In genomic region chr9:41042111-41042510, GRCh38 we compare ENCODE assay signal across 7 cellular contexts.
DNase-seq lines count a peak whose midpoint lies in the region; ATAC-seq, FAIRE-seq and TF ChIP-seq lines count a peak whose summit lies in the region.
"Not testable (repeated sequence)": the region's sequence is repeated elsewhere in the genome, so short reads cannot be mapped to it uniquely, and the experiment has no call there.

No MANE protein-coding gene starts in this region.

- not testable (repeated sequence) for H3K18ac ChIP-seq in IMR-90 (ENCODE audit: low read depth, low read length)

- H3K79me1 ChIP-seq in IMR-90 (ENCODE audit: low read depth in 1 of 2, low read length in 2 of 2): not testable (repeated sequence)

- H3K56ac ChIP-seq in IMR-90 (ENCODE audit: extremely low read depth, insufficient read depth, low read length): not testable (repeated sequence)

- not testable (repeated sequence) for H3K27ac ChIP-seq in A549; IMR-90 (ENCODE audit: insufficient read depth, low read length); K562 (ENCODE audit: extremely low read depth, low read depth, low read length); mammary epithelial cell (ENCODE audit: insufficient read depth, low read depth, low read length)
- peak overlapping the region; percentile 55 for H3K27ac ChIP-seq in PC-3 (ENCODE audit: low read length)

- not testable (repeated sequence) for H2AK5ac ChIP-seq in IMR-90 (ENCODE audit: low read depth, low read length)

- TF ChIP-seq CTCF in A549 (IDR thresholded peaks at IDR 0.05); IMR-90 (conservative IDR thresholded peaks at IDR 0.05; ENCODE audit: low read depth, low read length); PC-3 (conservative IDR thresholded peaks at IDR 0.05; ENCODE audit: low read depth, low read length); K562 (IDR thresholded peaks at IDR 0.05 in 2 of 3, conservative IDR thresholded peaks at IDR 0.05 in 1 of 3; ENCODE audit: insufficient read depth in 2 of 3, low read depth in 1 of 3, low read length in 3 of 3); mammary epithelial cell (conservative IDR thresholded peaks at IDR 0.05 in 1 of 2, IDR thresholded peaks at IDR 0.05 in 1 of 2; ENCODE audit: extremely low read depth in 1 of 2, insufficient read depth in 1 of 2, low read depth in 1 of 2, low read length in 2 of 2); epithelial cell of esophagus (IDR thresholded peaks at IDR 0.05; ENCODE audit: insufficient read depth, low read depth, low read length, missing control alignments): not testable (repeated sequence)

- POLR2A ChIA-PET in A549 (lab: Yijun Ruan, JAX); IMR-90 (lab: Charles Lee; ENCODE audit: unreplicated experiment); PC-3 (lab: Charles Lee; ENCODE audit: unreplicated experiment); K562 (lab: Yijun Ruan, JAX): not testable (repeated sequence)

- not testable (repeated sequence) for H3K27me3 ChIP-seq in IMR-90 (ENCODE audit: control insufficient read depth, insufficient read depth, low read length); PC-3 (ENCODE audit: low read length); K562 (ENCODE audit: control insufficient read depth in 2 of 2, insufficient read depth in 2 of 2, low read length in 2 of 2); mammary epithelial cell (ENCODE audit: insufficient read depth, low read length)

- not testable (repeated sequence) for H3K4ac ChIP-seq in IMR-90 (ENCODE audit: low read depth, low read length)

- not testable (repeated sequence) for H3K14ac ChIP-seq in IMR-90 (replicated peaks; ENCODE audit: low read depth, low read length)

- not testable (repeated sequence) for H3K9me1 ChIP-seq in IMR-90 (ENCODE audit: insufficient read depth, low read length); K562 (ENCODE audit: control insufficient read depth, insufficient read depth, low read length)

- not testable (repeated sequence) for H4K20me1 ChIP-seq in IMR-90 (ENCODE audit: insufficient read depth, low read length); PC-3 (ENCODE audit: low read length); K562 (replicated peaks; ENCODE audit: control insufficient read depth, insufficient read depth, low read length); mammary epithelial cell (ENCODE audit: insufficient read depth, low read length)

- H3K23ac ChIP-seq in IMR-90 (ENCODE audit: low read depth, low read length): not testable (repeated sequence)

- not testable (repeated sequence) for H3K36me3 ChIP-seq in IMR-90 (ENCODE audit: control insufficient read depth, insufficient read depth, low read length); K562 (ENCODE audit: control insufficient read depth, insufficient read depth, low read length); mammary epithelial cell (ENCODE audit: insufficient read depth, low read length)
- H3K36me3 ChIP-seq in PC-3 (ENCODE audit: low read depth, low read length): peaks cover 47% of the 10 kb centered on the region

- H2BK5ac ChIP-seq in IMR-90 (ENCODE audit: low read depth, low read length, poor library complexity, severe bottlenecking): peak overlapping the region; percentile 79

- H4K5ac ChIP-seq in IMR-90 (ENCODE audit: low read depth, low read length): not testable (repeated sequence)

- not testable (repeated sequence) for H4K91ac ChIP-seq in IMR-90 (ENCODE audit: insufficient read depth, low read depth, low read length)

- H2AFZ ChIP-seq in IMR-90 (replicated peaks; ENCODE audit: low read length, poor library complexity); PC-3 (ENCODE audit: low read length); K562 (ENCODE audit: low read depth, low read length); mammary epithelial cell (ENCODE audit: low read depth, low read length): not testable (repeated sequence)

- not testable (repeated sequence) for H3K4me3 ChIP-seq in A549; IMR-90 (ENCODE audit: insufficient read depth, low read depth, low read length); K562; mammary epithelial cell (replicated peaks in 1 of 3; ENCODE audit: insufficient read depth in 1 of 3, low read depth in 2 of 3, low read length in 3 of 3); epithelial cell of esophagus (ENCODE audit: low read length)
- H3K4me3 ChIP-seq in PC-3 (ENCODE audit: low read length): peak overlapping the region; percentile 33

- H3F3A ChIP-seq in PC-3 (ENCODE audit: low read length, unreplicated experiment): not testable (repeated sequence)

- H2BK120ac ChIP-seq in IMR-90 (ENCODE audit: low read depth, low read length): not testable (repeated sequence)

- H3K9me2 ChIP-seq in PC-3 (replicated peaks; ENCODE audit: low read length): not testable (repeated sequence)

- not testable (repeated sequence) for H3K79me2 ChIP-seq in PC-3 (ENCODE audit: low read length); K562 (ENCODE audit: control insufficient read depth, insufficient read depth, low read length); mammary epithelial cell (ENCODE audit: insufficient read depth, low read length)

- not testable (repeated sequence) for H2BK20ac ChIP-seq in IMR-90 (ENCODE audit: low read depth, low read length)

- not testable (repeated sequence) for H3K4me1 ChIP-seq in A549; IMR-90 (ENCODE audit: control insufficient read depth, insufficient read depth, low read length); K562 (replicated peaks in 1 of 2; ENCODE audit: control insufficient read depth in 2 of 2, insufficient read depth in 2 of 2, low read length in 2 of 2); mammary epithelial cell (ENCODE audit: insufficient read depth, low read length)
- peaks cover 25% of the 10 kb centered on the region for H3K4me1 ChIP-seq in PC-3 (ENCODE audit: insufficient read depth, low read length)

- not testable (repeated sequence) for H2BK15ac ChIP-seq in IMR-90 (ENCODE audit: low read depth, low read length)

- H3K9ac ChIP-seq in IMR-90 (ENCODE audit: low read depth, low read length); PC-3 (ENCODE audit: low read length); K562 (ENCODE audit: insufficient read depth in 1 of 2, low read depth in 2 of 2, low read length in 2 of 2); mammary epithelial cell (ENCODE audit: insufficient read depth, low read length): not testable (repeated sequence)

- TF ChIP-seq RAD21 in A549 (conservative IDR thresholded peaks at IDR 0.05 in 1 of 2, IDR thresholded peaks at IDR 0.05 in 1 of 2); IMR-90 (IDR thresholded peaks at IDR 0.05; ENCODE audit: low read length); K562 (CRISPR knock-in tag; conservative IDR thresholded peaks at IDR 0.05 in 1 of 2, IDR thresholded peaks at IDR 0.05 in 1 of 2): not testable (repeated sequence)

- ATAC-seq in A549; IMR-90 (ENCODE audit: low read depth); K562: not testable (repeated sequence)
- ATAC-seq in PC-3: peak; percentile 56

- CTCF ChIA-PET in A549 (lab: Yijun Ruan, JAX); IMR-90 (lab: Yijun Ruan, JAX); PC-3 (lab: Charles Lee); K562 (lab: Yijun Ruan, JAX; ENCODE audit: low intra/inter-chr PET ratio); mammary epithelial cell (lab: Charles Lee; ENCODE audit: low non-redundant PET): not testable (repeated sequence)

- H3K4me2 ChIP-seq in A549; IMR-90 (ENCODE audit: low read depth, low read length); K562 (ENCODE audit: insufficient read depth, low read length); mammary epithelial cell (ENCODE audit: insufficient read depth, low read depth, low read length): not testable (repeated sequence)
- peak overlapping the region; percentile 61 for H3K4me2 ChIP-seq in PC-3 (ENCODE audit: low read length)

- BruUV-seq in IMR-90 (replicated peaks; lab: Mats Ljungman, UMichigan); PC-3 (replicated peaks; lab: Mats Ljungman, UMichigan); K562 (replicated peaks; lab: Mats Ljungman, UMichigan); mammary epithelial cell (replicated peaks; lab: Mats Ljungman, UMichigan): not testable (repeated sequence)

- 30% methylated on average over 4 of the region's 4 CpGs for WGBS in A549 (ENCODE audit: missing lambda C conversion rate)
- no CpG with 5 or more reads among the region's 4 CpGs for WGBS in IMR-90 (ENCODE audit: extremely low coverage in 2 of 2, insufficient read length in 1 of 2), 2 experiments
- WGBS in K562 (ENCODE audit: insufficient coverage, low coverage, missing lambda C conversion rate): 11% methylated on average over 4 of the region's 4 CpGs
- 65% methylated on average over 4 of the region's 4 CpGs for WGBS in mammary epithelial cell (ENCODE audit: low coverage, missing lambda C conversion rate)

- not testable (repeated sequence) for TF ChIP-seq EP300 in A549 (IDR thresholded peaks at IDR 0.05); K562 (IDR thresholded peaks at IDR 0.05; ENCODE audit: low read length)

- not testable (repeated sequence) for H4K8ac ChIP-seq in IMR-90 (ENCODE audit: low read depth in 2 of 2, low read length in 2 of 2)

- not testable (repeated sequence) for DNase-seq in A549 (ENCODE audit: low read depth in 1 of 2, low spot score in 1 of 2); IMR-90; K562 (ENCODE audit: extremely low read depth in 1 of 4, low spot score in 3 of 4)
- DNase-seq in PC-3 (peak; percentile 77), mammary epithelial cell (peak; percentile 22), epithelial cell of esophagus (ENCODE audit: low read depth) (peak; percentile 13), iris pigment epithelial cell (ENCODE audit: low read depth) (peak; percentile 5)

- not testable (repeated sequence) for H2AK9ac ChIP-seq in IMR-90 (replicated peaks; ENCODE audit: low read depth, low read length, poor library complexity)

- intact Hi-C loops in IMR-90 (cut with micrococcal nuclease); PC-3 (cut with micrococcal nuclease); K562 (cut with micrococcal nuclease); mammary epithelial cell (cut with micrococcal nuclease): not testable (repeated sequence)

- dilution Hi-C loops in IMR-90 (cut with HindIII; ENCODE audit: low sequenced_read_pairs, unreplicated experiment); mammary epithelial cell (cut with HindIII; ENCODE audit: low sequenced_read_pairs): not testable (repeated sequence)

- not testable (repeated sequence) for TF ChIP-seq POLR2A in A549 (IDR thresholded peaks at IDR 0.05; ENCODE audit: low read length); IMR-90 (IDR thresholded peaks at IDR 0.05; ENCODE audit: low read depth, low read length); K562 (conservative IDR thresholded peaks at IDR 0.05)

- not testable (repeated sequence) for FAIRE-seq in A549 (lab: Jason Lieb, UNC); K562 (lab: Jason Lieb, UNC)

- not testable (repeated sequence) for H3K9me3 ChIP-seq in A549; IMR-90 (ENCODE audit: control insufficient read depth, insufficient read depth, low read length); PC-3 (ENCODE audit: low read length); K562 (replicated peaks; ENCODE audit: control insufficient read depth, insufficient read depth, low read depth, low read length); mammary epithelial cell (replicated peaks; ENCODE audit: insufficient read depth, low read length)

- in situ Hi-C loops in IMR-90 (cut with MboI; ENCODE audit: low sequenced_read_pairs); K562 (cut with MboI); mammary epithelial cell (cut with MboI; ENCODE audit: low sequenced_read_pairs in 2 of 2): not testable (repeated sequence)
